In genomic region chr13:79918620-79919019, GRCh38 we compare ENCODE assay signal across 1 cellular context.
TF ChIP-seq lines count a peak whose summit lies in the region.

No MANE protein-coding gene starts in this region.

TF ChIP-seq in HEK293, 187 proteins besides CTCF, POLR2A, EP300 and RAD21 (continued from another document and continues in another):
- TF ChIP-seq INSM2 (tag by site-specific recombination; IDR thresholded peaks at IDR 0.05) = peak; percentile 96
- no peak; the same call in 1 of the 2 replicates for TF ChIP-seq PATZ1 (tag by site-specific recombination; IDR thresholded peaks at IDR 0.05)
- no peak for TF ChIP-seq ZNF19 (tag by site-specific recombination; IDR thresholded peaks at IDR 0.05; ENCODE audit: low read depth)
- TF ChIP-seq ZBTB21 (tag by site-specific recombination; IDR thresholded peaks at IDR 0.05) = no peak
- TF ChIP-seq ZSCAN30 (tag by site-specific recombination; IDR thresholded peaks at IDR 0.05) = peak; percentile 80; the same call in 1 of the 2 replicates
- peak; percentile 47 for TF ChIP-seq ZNF513 (tag by site-specific recombination; IDR thresholded peaks at IDR 0.05)
- TF ChIP-seq OSR2 (tag by site-specific recombination; IDR thresholded peaks at IDR 0.05) = peak; percentile 100
- TF ChIP-seq ZFP3 (tag by site-specific recombination; IDR thresholded peaks at IDR 0.05; ENCODE audit: low read depth) = no peak
- peak; percentile 68 for TF ChIP-seq ZNF596 (tag by site-specific recombination; IDR thresholded peaks at IDR 0.05)
- TF ChIP-seq ZNF610 (tag by site-specific recombination; IDR thresholded peaks at IDR 0.05; ENCODE audit: borderline replicate concordance) = peak; percentile 59; the same call in 1 of the 2 replicates
- no peak for TF ChIP-seq ZNF571 (tag by site-specific recombination; IDR thresholded peaks at IDR 0.05)
- TF ChIP-seq ZNF184 (tag by site-specific recombination; IDR thresholded peaks at IDR 0.05) = 0 out of 2 replicates have a peak, but pooled peaks have one; percentile 44
- no peak for TF ChIP-seq ZNF335 (tag by site-specific recombination; conservative IDR thresholded peaks at IDR 0.05)
- peak; percentile 48; the same call in 1 of the 2 replicates for TF ChIP-seq ZBTB6 (tag by site-specific recombination; IDR thresholded peaks at IDR 0.05)
- peak; percentile 89 for TF ChIP-seq ZNF24 (tag by site-specific recombination; IDR thresholded peaks at IDR 0.05)
- peak; percentile 73; the same call in 1 of the 2 replicates for TF ChIP-seq SCRT1 (tag by site-specific recombination; IDR thresholded peaks at IDR 0.05; ENCODE audit: borderline replicate concordance)
- TF ChIP-seq PRDM10 (tag by site-specific recombination; IDR thresholded peaks at IDR 0.05) = peak; percentile 53
- TF ChIP-seq REPIN1 (tag by site-specific recombination; IDR thresholded peaks at IDR 0.05; ENCODE audit: low read depth) = no peak
- no peak for TF ChIP-seq ZNF280D (tag by site-specific recombination; IDR thresholded peaks at IDR 0.05)
- TF ChIP-seq ZNF2 (tag by site-specific recombination; IDR thresholded peaks at IDR 0.05) = peak; percentile 51; the same call in 1 of the 2 replicates
- no peak for TF ChIP-seq ZNF777 (tag by site-specific recombination; IDR thresholded peaks at IDR 0.05; ENCODE audit: borderline replicate concordance)
- TF ChIP-seq ZXDB (tag by site-specific recombination; IDR thresholded peaks at IDR 0.05) = peak; percentile 83
- peak; percentile 79 for TF ChIP-seq ZBTB8A (tag by site-specific recombination; IDR thresholded peaks at IDR 0.05)
- TF ChIP-seq ZNF221 (tag by site-specific recombination; IDR thresholded peaks at IDR 0.05; ENCODE audit: borderline replicate concordance) = no peak
- TF ChIP-seq ZBTB11 (tag by site-specific recombination; conservative IDR thresholded peaks at IDR 0.05; ENCODE audit: low read depth) = no peak
- no peak for TF ChIP-seq ZNF776 (tag by site-specific recombination; IDR thresholded peaks at IDR 0.05; ENCODE audit: borderline replicate concordance)
- TF ChIP-seq RBAK (tag by site-specific recombination; IDR thresholded peaks at IDR 0.05) = no peak
- 0 out of 2 replicates have a peak, but pooled peaks have one; percentile 45 for TF ChIP-seq ZSCAN16 (tag by site-specific recombination; IDR thresholded peaks at IDR 0.05)
- peak; percentile 49; the same call in 1 of the 2 replicates for TF ChIP-seq ZNF580 (tag by site-specific recombination; IDR thresholded peaks at IDR 0.05)
- TF ChIP-seq EGR2 (tag by site-specific recombination; IDR thresholded peaks at IDR 0.05; ENCODE audit: low read depth) = no peak
- no peak for TF ChIP-seq ZNF423 (tag by site-specific recombination; IDR thresholded peaks at IDR 0.05)
- TF ChIP-seq ZNF274 (IDR thresholded peaks at IDR 0.05; ENCODE audit: low read length) = no peak
- TF ChIP-seq ZNF274 (tag by site-specific recombination; IDR thresholded peaks at IDR 0.05; ENCODE audit: borderline replicate concordance) = no peak
- no peak for TF ChIP-seq ZNF132 (tag by site-specific recombination; IDR thresholded peaks at IDR 0.05; ENCODE audit: borderline replicate concordance)
- TF ChIP-seq ZNF558 (tag by site-specific recombination; IDR thresholded peaks at IDR 0.05) = 0 out of 2 replicates have a peak, but pooled peaks have one; percentile 18
- peak; percentile 62 for TF ChIP-seq ZNF629 (tag by site-specific recombination; IDR thresholded peaks at IDR 0.05)
- no peak for TF ChIP-seq ZNF26 (tag by site-specific recombination; IDR thresholded peaks at IDR 0.05)
- TF ChIP-seq ZNF510 (tag by site-specific recombination; IDR thresholded peaks at IDR 0.05; ENCODE audit: insufficient replicate concordance) = peak; percentile 22
- TF ChIP-seq ZNF18 (tag by site-specific recombination; IDR thresholded peaks at IDR 0.05) = peak; percentile 90
